15 cellular contexts compared by ENCODE assay signal in genomic region chr3:149386299-149386606, GRCh38. TPM values are rescaled to one million over a fixed set of nuclear protein-coding genes. Genes with fewer than 3 reads are reported as not detected.
A peak's percentile ranks its signal among the peaks of the same experiment; 100 is the strongest.
DNase-seq lines count a peak whose midpoint lies in the region; TF ChIP-seq lines count a peak whose summit lies in the region.
"Had no signal": no experiment of that assay in that cellular context is flagged by ENCODE, and none has a peak within 500 bp of the region (broad histone marks: within the 10 kb centered on the region; RNA-seq: fewer than 3 reads in every experiment).

No MANE protein-coding gene starts in this region.

- no peak overlapping the region for H3K9ac ChIP-seq in HUES48 (ENCODE audit: low read depth, low read length)

- H3K4me3 Mint-ChIP-seq in chondrocyte (ENCODE audit: unreplicated experiment), result no peak overlapping the region
- H3K4me3 Mint-ChIP-seq: activated CD4-positive, alpha-beta memory T cell treated with anti-CD3 and anti-CD28 coated beads for 36 hours; central memory CD8-positive, alpha-beta T cell; H9; T-helper 2 cell treated with Interferon-gamma antibody and Interleukin-4, amounts not matched to agents 5 μg/mL and 100 μg/mL, for 36 hours had no signal

- H3K4me3 ChIP-seq in HUES48 (ENCODE audit: low read depth, low read length), result no peak overlapping the region
- no peak overlapping the region for H3K4me3 ChIP-seq in muscle layer of duodenum (ENCODE audit: low read depth in 1 of 2, low read length in 2 of 2)
- no peak overlapping the region for H3K4me3 ChIP-seq in OCI-LY7 (ENCODE audit: low read depth, low read length, poor library complexity, severe bottlenecking)

- CTCF ChIA-PET in OCI-LY7 (lab: Charles Lee; ENCODE audit: unreplicated experiment), result no interaction called here

- H3K27me3 Mint-ChIP-seq in chondrocyte (ENCODE audit: low read depth), result no peaks in the 10 kb centered on the region

- no peaks in the 10 kb centered on the region for H3K36me3 Mint-ChIP-seq in chondrocyte (ENCODE audit: low read depth)
- H3K36me3 Mint-ChIP-seq: activated CD4-positive, alpha-beta memory T cell treated with anti-CD3 and anti-CD28 coated beads for 36 hours had no signal

- DNase-seq in chondrocyte (ENCODE audit: low spot score) (no peak), head of caudate nucleus (no peak), OCI-LY7 (ENCODE audit: low spot score) (no peak), cerebellar cortex (ENCODE audit: low spot score) (no peak), HCEC 1CT (no peak)
- DNase-seq: activated CD4-positive, alpha-beta memory T cell treated with anti-CD3 and anti-CD28 coated beads for 36 hours; activated naive CD4-positive, alpha-beta T cell; H9; NCI-H1105 treated with DMSO at 0.1 percent for 48 hours; NCI-H446 had no signal

- no peak overlapping the region for H2AFZ ChIP-seq in OCI-LY7 (ENCODE audit: low read length)

- no TSS peak for BruUV-seq in OCI-LY7 (replicated peaks; lab: Mats Ljungman, UMichigan)

- H4K20me1 ChIP-seq in OCI-LY7 (ENCODE audit: insufficient read depth, low read length), result no peaks in the 10 kb centered on the region

- no peaks in the 10 kb centered on the region for H3K9me3 ChIP-seq in HUES48 (ENCODE audit: control insufficient read depth, insufficient read depth, low read length)
- no peaks in the 10 kb centered on the region for H3K9me3 ChIP-seq in muscle layer of duodenum (ENCODE audit: control insufficient read depth in 1 of 2, low read length in 2 of 2)
- no peaks in the 10 kb centered on the region for H3K9me3 ChIP-seq in OCI-LY7 (ENCODE audit: low read length)

- peaks cover 49% of the 10 kb centered on the region for H3K4me1 Mint-ChIP-seq in chondrocyte (ENCODE audit: low read depth)
- H3K4me1 Mint-ChIP-seq: central memory CD8-positive, alpha-beta T cell had no signal

- H3K27ac ChIP-seq in HUES48 (ENCODE audit: low read depth, low read length), result peak overlapping the region; percentile 51
- peak overlapping the region; percentile 67 for H3K27ac ChIP-seq in muscle layer of duodenum (ENCODE audit: low read length)
- peak overlapping the region; percentile 12 for H3K27ac ChIP-seq in temporal lobe (ENCODE audit: low read depth, low read length)
- no peak overlapping the region for H3K27ac ChIP-seq in OCI-LY7 (ENCODE audit: low read depth, low read length, poor library complexity, severe bottlenecking)

- TF ChIP-seq CTCF in chondrocyte (IDR thresholded peaks at IDR 0.05), result no peak
- TF ChIP-seq CTCF in OCI-LY7 (conservative IDR thresholded peaks at IDR 0.05; ENCODE audit: low read length), result no peak

- H3K79me2 ChIP-seq in OCI-LY7 (ENCODE audit: insufficient read depth, low read depth, low read length), result no peaks in the 10 kb centered on the region

- H3K9me3 Mint-ChIP-seq in chondrocyte (ENCODE audit: low read depth), result peaks cover 2% of the 10 kb centered on the region
- H3K9me3 Mint-ChIP-seq: activated CD4-positive, alpha-beta memory T cell treated with anti-CD3 and anti-CD28 coated beads for 36 hours; central memory CD8-positive, alpha-beta T cell; T-helper 2 cell treated with Interferon-gamma antibody and Interleukin-4, amounts not matched to agents 5 μg/mL and 100 μg/mL, for 36 hours had no signal

- H3K4me2 ChIP-seq in OCI-LY7 (ENCODE audit: low read length), result no peak overlapping the region

- H3K27me3 ChIP-seq in HUES48 (ENCODE audit: control insufficient read depth, insufficient read depth, low read length), result no peaks in the 10 kb centered on the region
- H3K27me3 ChIP-seq in muscle layer of duodenum (ENCODE audit: low read depth, low read length), result no peaks in the 10 kb centered on the region

- POLR2A ChIA-PET in OCI-LY7 (lab: Charles Lee), result interaction anchor here (0.6 kb wide), 1 partner anchor 173 kb away, joined by 3 read pairs; no protein-coding TSS in a partner anchor

- H3K36me3 ChIP-seq in HUES48 (ENCODE audit: control insufficient read depth, insufficient read depth, low read length) (no peaks in the 10 kb centered on the region), muscle layer of duodenum (ENCODE audit: control insufficient read depth in 1 of 2, insufficient read depth in 2 of 2, low read length in 2 of 2) (peaks cover 0 to 4% of the 10 kb centered on the region in 2 donors), OCI-LY7 (ENCODE audit: insufficient read depth, low read length) (no peaks in the 10 kb centered on the region)

- H3K9me2 ChIP-seq in OCI-LY7 (ENCODE audit: insufficient read depth, low read length), result no peaks in the 10 kb centered on the region

- H3K27ac Mint-ChIP-seq in chondrocyte (ENCODE audit: unreplicated experiment), result peak overlapping the region; percentile 96
- H3K27ac Mint-ChIP-seq: activated CD4-positive, alpha-beta memory T cell treated with anti-CD3 and anti-CD28 coated beads for 36 hours; T-helper 2 cell treated with Interferon-gamma antibody and Interleukin-4, amounts not matched to agents 5 μg/mL and 100 μg/mL, for 36 hours had no signal

- no peaks in the 10 kb centered on the region; the same call in 1 of the 2 replicates for H3K4me1 ChIP-seq in HUES48 (ENCODE audit: control insufficient read depth, insufficient read depth, low read length)
- peaks cover 3 to 15% of the 10 kb centered on the region in 2 donors for H3K4me1 ChIP-seq in muscle layer of duodenum (ENCODE audit: control insufficient read depth in 1 of 2, insufficient read depth in 2 of 2, low read length in 2 of 2)
- H3K4me1 ChIP-seq in OCI-LY7 (ENCODE audit: insufficient read depth, low read length, poor library complexity, severe bottlenecking), result no peaks in the 10 kb centered on the region

- intact Hi-C loops in head of caudate nucleus (cut with DNase I) (no loop called here), OCI-LY7 (cut with micrococcal nuclease; ENCODE audit: unreplicated experiment) (no loop called here)

RNA-seq across cellular contexts. Expression of gene TM4SF1, which starts 8.8 kb away (rescaled TPM):
- 42.8 to 60.3 TPM (median 59.9 TPM) in 3 replicates for total RNA-seq in chondrocyte
- total RNA-seq in temporal lobe, result 13.5 TPM
- total RNA-seq in OCI-LY7 (2014; rRNA removed; shearing (Covaris generic)), result not detected in 2 replicates
- total RNA-seq in OCI-LY7 (2022), result not detected in 2 replicates

RNA-seq across cellular contexts. Expression of gene TM4SF18, which starts 52.8 kb away (rescaled TPM):
- total RNA-seq in chondrocyte (0.20 to 1.4 TPM in 2 of 3 replicates, not detected in the other), temporal lobe (3.7 TPM), OCI-LY7 (2022) (not detected in 2 replicates)
- total RNA-seq in OCI-LY7 (2014; rRNA removed; shearing (Covaris generic)), result not detected in 2 replicates
- total RNA-seq: activated CD4-positive, alpha-beta memory T cell treated with anti-CD3 and anti-CD28 coated beads for 36 hours had no signal

Comparison
In these comparisons a context has a peak if more than half of its experiments do, and no peak if none do; other contexts are left out.
1. RNA of gene TM4SF1, which starts 8.8 kb away (total RNA-seq): 42.8 to 60.3 TPM in chondrocyte and 13.5 TPM in temporal lobe (single experiment); not detected in OCI-LY7; every median in the first group is over 10 times any median in the second.